9 cellular contexts compared by ENCODE assay signal in genomic region chr1:241998412-241998921, GRCh38. TPM values are rescaled to one million over a fixed set of nuclear protein-coding genes. Genes with fewer than 3 reads are reported as not detected.
DNase-seq lines count a peak whose midpoint lies in the region; ATAC-seq and TF ChIP-seq lines count a peak whose summit lies in the region.
"Had no signal": no experiment of that assay in that cellular context is flagged by ENCODE, and none has a peak within 500 bp of the region (broad histone marks: within the 10 kb centered on the region; RNA-seq: fewer than 3 reads in every experiment).

No MANE protein-coding gene starts in this region.

- TF ChIP-seq CTCF in KMS-11 (conservative IDR thresholded peaks at IDR 0.05; ENCODE audit: low read depth, low read length) (peak; percentile 62), kidney epithelial cell (IDR thresholded peaks at IDR 0.05; ENCODE audit: insufficient read depth, low read length, poor library complexity, severe bottlenecking) (peak; percentile 74)

- H2AFZ ChIP-seq in KMS-11 (ENCODE audit: low read depth) = peak overlapping the region; percentile 36; the same call in 1 of the 2 replicates

- H3K9ac ChIP-seq in KMS-11 = no peak overlapping the region

- H3K4me2 ChIP-seq in KMS-11 = no peak overlapping the region

- H3K27me3 ChIP-seq in KMS-11 (ENCODE audit: insufficient read depth, low read depth) (no peaks in the 10 kb centered on the region), kidney epithelial cell (ENCODE audit: control insufficient read depth, insufficient read depth, low read length) (no peaks in the 10 kb centered on the region)

- no peaks in the 10 kb centered on the region for H4K20me1 ChIP-seq in KMS-11 (ENCODE audit: insufficient read depth)

- H3K36me3 ChIP-seq in KMS-11 (ENCODE audit: insufficient read depth) (no peaks in the 10 kb centered on the region), kidney epithelial cell (ENCODE audit: control insufficient read depth, insufficient read depth, low read length) (no peaks in the 10 kb centered on the region)

- H3K27ac Mint-ChIP-seq in central memory CD8-positive, alpha-beta T cell (ENCODE audit: low read depth) = no peak overlapping the region

- DNase-seq in D341Med (ENCODE audit: low spot score) (peak; percentile 74), kidney epithelial cell (ENCODE audit: low read depth) (peak; percentile 83), NCI-H2107 (lab: John Stamatoyannopoulos, UW) (no peak)
- DNase-seq in activated CD4-positive, CD25-positive, alpha-beta regulatory T cell (lab: John Stamatoyannopoulos, UW) = peak; percentile 13 to 40 (median 19)
- peak in 1 of 2 donors; percentile 14 for DNase-seq in central memory CD8-positive, alpha-beta T cell (ENCODE audit: low spot score in 2 of 2)
- DNase-seq in stimulated activated CD4-positive, alpha-beta T cell treated with anti-CD3 and anti-CD28 coated beads, Interleukin-1b, Interleukin-23, amount 100 ng/mL, for 1 hour (ENCODE audit: low read depth in 2 of 2) = peak; percentile 3 to 26

- no peaks in the 10 kb centered on the region for H3K4me1 ChIP-seq in KMS-11 (ENCODE audit: low read depth, poor library complexity, severe bottlenecking)

- no peak overlapping the region for H3K27ac ChIP-seq in KMS-11

- H3K4me3 Mint-ChIP-seq in central memory CD8-positive, alpha-beta T cell = peak overlapping the region; percentile 31

- H3K4me3 ChIP-seq in KMS-11 (IDR thresholded peaks at IDR 0.05; ENCODE audit: insufficient read depth, low read depth, low read length) (no peak overlapping the region), kidney epithelial cell (ENCODE audit: low read depth, low read length) (no peak overlapping the region)

- H3K9me3 Mint-ChIP-seq in central memory CD8-positive, alpha-beta T cell = no peaks in the 10 kb centered on the region

- no peaks in the 10 kb centered on the region for H3K79me2 ChIP-seq in KMS-11 (ENCODE audit: insufficient read depth, low read depth)

- H3K27me3 Mint-ChIP-seq in central memory CD8-positive, alpha-beta T cell = peaks cover 18% of the 10 kb centered on the region

- H3K36me3 Mint-ChIP-seq in central memory CD8-positive, alpha-beta T cell (ENCODE audit: insufficient read depth) = no peaks in the 10 kb centered on the region

- peak; percentile 80 for ATAC-seq in GM21619 (IDR thresholded peaks at IDR 0.05; ENCODE audit: unreplicated experiment)
- ATAC-seq in central memory CD8-positive, alpha-beta T cell (replicated peaks; ENCODE audit: extremely low read depth, poor library complexity, severe bottlenecking) = no peak

- no peaks in the 10 kb centered on the region for H3K4me1 Mint-ChIP-seq in central memory CD8-positive, alpha-beta T cell

RNA-seq across cellular contexts. Expression of gene MAP1LC3C, which starts 0.4 kb away (rescaled TPM):
- 0.27 TPM in 1 of 2 replicates, not detected in the other for total RNA-seq in kidney epithelial cell
- total RNA-seq: activated CD8-positive, alpha-beta memory T cell treated with anti-CD3 and anti-CD28 coated beads for 36 hours had no signal

RNA-seq across cellular contexts. Expression of gene BECN2, which starts 40.9 kb away (rescaled TPM):
- not detected in 2 replicates for total RNA-seq in kidney epithelial cell
- total RNA-seq: activated CD8-positive, alpha-beta memory T cell treated with anti-CD3 and anti-CD28 coated beads for 36 hours had no signal
